ENCODE assay signal across 10 cellular contexts in the genomic region with DNA sequence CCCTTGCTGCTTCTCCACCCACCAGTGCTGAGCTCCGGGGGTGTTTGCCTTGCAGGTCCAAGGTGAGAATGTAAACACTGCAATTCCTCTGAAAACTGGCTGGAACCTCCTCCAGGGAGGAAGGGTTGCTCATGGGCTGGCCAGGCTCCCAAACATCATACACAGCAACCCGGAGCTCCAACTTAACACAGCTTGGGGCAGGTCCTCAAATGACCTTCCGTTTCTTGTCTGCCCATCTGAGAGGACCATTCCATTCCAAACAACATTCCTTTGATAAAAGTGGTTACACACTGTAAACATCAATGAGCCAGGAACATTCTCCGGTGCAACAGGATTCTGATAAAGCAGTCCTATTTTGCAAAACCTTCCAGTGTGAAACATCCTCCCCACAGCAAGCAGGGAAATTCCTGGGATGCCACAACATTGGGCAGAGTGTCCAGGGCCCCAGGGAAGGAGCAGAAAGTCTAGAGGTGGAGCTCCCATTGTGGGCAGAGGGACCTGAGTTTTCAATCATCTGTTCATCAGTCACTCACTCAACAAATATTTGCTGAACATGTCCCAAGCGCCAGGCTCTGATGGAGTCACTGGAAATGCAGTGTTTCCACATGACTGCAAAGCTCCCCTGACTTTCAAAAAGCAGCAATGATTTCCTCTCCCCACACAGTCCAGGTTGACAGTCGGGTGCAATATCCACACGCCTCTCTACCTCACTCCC. TPM values are rescaled to one million over a fixed set of nuclear protein-coding genes. Genes with fewer than 3 reads are reported as not detected.
DNase-seq lines count a peak whose midpoint lies in the region; TF ChIP-seq lines count a peak whose summit lies in the region.
"Had no signal": no experiment of that assay in that cellular context is flagged by ENCODE, and none has a peak within 500 bp of the region (broad histone marks: within the 10 kb centered on the region; RNA-seq: fewer than 3 reads in every experiment).

No MANE protein-coding gene starts in this region.

- H3K36me3 Mint-ChIP-seq in activated T-cell treated with anti-CD3 and anti-CD28 coated beads, Interleukin-2, amount 50 U/mL, for 24 hours (ENCODE audit: low read depth): no peaks in the 10 kb centered on the region
- H3K36me3 Mint-ChIP-seq in activated naive CD4-positive, alpha-beta T cell treated with anti-CD3 and anti-CD28 coated beads for 36 hours (ENCODE audit: low read depth): no peaks in the 10 kb centered on the region

- peak; percentile 99 for DNase-seq in EL
- peak; percentile 85 for DNase-seq in SW480 (ENCODE audit: low spot score)
- peak; percentile 89 to 92 for DNase-seq in foreskin fibroblast
- DNase-seq in pulmonary artery endothelial cell (ENCODE audit: low read depth, low spot score): peak; percentile 72
- no peak for DNase-seq in DMS79 treated with DMSO at 0.1 percent for 48 hours (lab: John Stamatoyannopoulos, UW)
- no peak for DNase-seq in activated T-cell treated with anti-CD3 and anti-CD28 coated beads, Interleukin-2, amount 50 U/mL, for 24 hours
- DNase-seq in activated naive CD4-positive, alpha-beta T cell treated with anti-CD3 and anti-CD28 coated beads for 36 hours: no peak
- no peak for DNase-seq in posterior vena cava (ENCODE audit: low spot score)
- DNase-seq: amygdala, T-helper 2 cell had no signal

- no peak overlapping the region for H3K27ac Mint-ChIP-seq in activated T-cell treated with anti-CD3 and anti-CD28 coated beads, Interleukin-2, amount 50 U/mL, for 24 hours
- no peak overlapping the region for H3K27ac Mint-ChIP-seq in activated naive CD4-positive, alpha-beta T cell treated with anti-CD3 and anti-CD28 coated beads for 36 hours

- peaks cover 21% of the 10 kb centered on the region for H3K27me3 Mint-ChIP-seq in activated T-cell treated with anti-CD3 and anti-CD28 coated beads, Interleukin-2, amount 50 U/mL, for 24 hours
- peaks cover 5% of the 10 kb centered on the region for H3K27me3 Mint-ChIP-seq in activated naive CD4-positive, alpha-beta T cell treated with anti-CD3 and anti-CD28 coated beads for 36 hours (ENCODE audit: low read depth)

- intact Hi-C loops in activated naive CD4-positive, alpha-beta T cell treated with anti-CD3 and anti-CD28 coated beads for 36 hours (cut with micrococcal nuclease): no loop called here
- intact Hi-C loops in posterior vena cava (cut with DNase I): no loop called here

- H3K9me3 Mint-ChIP-seq in activated T-cell treated with anti-CD3 and anti-CD28 coated beads, Interleukin-2, amount 50 U/mL, for 24 hours: no peaks in the 10 kb centered on the region
- H3K9me3 Mint-ChIP-seq in activated naive CD4-positive, alpha-beta T cell treated with anti-CD3 and anti-CD28 coated beads for 36 hours: no peaks in the 10 kb centered on the region

- CTCF ChIA-PET in activated naive CD4-positive, alpha-beta T cell treated with anti-CD3 and anti-CD28 coated beads for 36 hours (lab: Charles Lee): interaction anchor here (1.2 kb wide), 1 partner anchor 79 kb away, joined by 3 read pairs; no protein-coding TSS in a partner anchor

- H3K4me1 Mint-ChIP-seq in activated T-cell treated with anti-CD3 and anti-CD28 coated beads, Interleukin-2, amount 50 U/mL, for 24 hours (ENCODE audit: low read depth): no peaks in the 10 kb centered on the region
- H3K4me1 Mint-ChIP-seq in activated naive CD4-positive, alpha-beta T cell treated with anti-CD3 and anti-CD28 coated beads for 36 hours (ENCODE audit: low read depth): no peaks in the 10 kb centered on the region

- no peak overlapping the region for H3K4me3 ChIP-seq in foreskin fibroblast (ENCODE audit: low read depth in 1 of 2, low read length in 2 of 2)

- no peak overlapping the region for H3K4me3 Mint-ChIP-seq in activated T-cell treated with anti-CD3 and anti-CD28 coated beads, Interleukin-2, amount 50 U/mL, for 24 hours
- H3K4me3 Mint-ChIP-seq in activated naive CD4-positive, alpha-beta T cell treated with anti-CD3 and anti-CD28 coated beads for 36 hours: no peak overlapping the region

- no peak for TF ChIP-seq CTCF in foreskin fibroblast (IDR thresholded peaks at IDR 0.05; ENCODE audit: low read depth, low read length)

RNA-seq across cellular contexts. Expression of a gene that starts 7.3 kb away (rescaled TPM):
- 54.2 and 100 TPM in 2 replicates for total RNA-seq in pulmonary artery endothelial cell
- total RNA-seq in activated naive CD4-positive, alpha-beta T cell treated with anti-CD3 and anti-CD28 coated beads for 36 hours: 1 to 10 TPM; 5.8 TPM
- total RNA-seq in posterior vena cava: 100 to 1,000 TPM; 101 to 123 TPM

Comparison
In these comparisons a context has a peak if more than half of its experiments do, and no peak if none do; other contexts are left out.
1. DNase-seq: peak in EL (single experiment), SW480 (single experiment), foreskin fibroblast (2 of 2) and pulmonary artery endothelial cell (single experiment); none in DMS79 treated with DMSO at 0.1 percent for 48 hours (single experiment), activated T-cell treated with anti-CD3 and anti-CD28 coated beads, Interleukin-2, amount 50 U/mL, for 24 hours (single experiment), activated naive CD4-positive, alpha-beta T cell treated with anti-CD3 and anti-CD28 coated beads for 36 hours (single experiment) and posterior vena cava (single experiment).